In the genomic region with DNA sequence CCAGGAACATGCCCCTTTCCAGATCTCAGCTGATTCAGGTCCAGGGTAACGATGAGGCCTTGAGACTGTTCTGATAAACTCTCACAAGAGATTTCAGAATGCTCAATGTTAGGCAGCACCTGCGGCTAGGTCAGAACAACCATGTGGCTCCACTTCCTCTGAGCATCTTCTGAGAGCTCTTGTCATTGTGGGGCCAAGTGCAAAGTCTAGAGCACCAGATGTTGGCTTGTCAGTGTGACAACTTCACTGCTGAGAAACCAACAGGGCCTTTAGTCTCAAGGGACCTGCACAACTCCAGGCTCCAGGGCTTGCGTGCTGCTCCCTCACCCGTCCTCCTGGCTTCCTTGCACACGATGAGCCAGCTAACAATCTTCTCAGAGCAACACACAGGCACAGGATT, we compare ENCODE assay signal across 15 cellular contexts. TPM values are rescaled to one million over a fixed set of nuclear protein-coding genes. Genes with fewer than 3 reads are reported as not detected.
DNase-seq lines count a peak whose midpoint lies in the region; ATAC-seq and TF ChIP-seq lines count a peak whose summit lies in the region.
"Had no signal": no experiment of that assay in that cellular context is flagged by ENCODE, and none has a peak within 500 bp of the region (broad histone marks: within the 10 kb centered on the region; RNA-seq: fewer than 3 reads in every experiment).

No MANE protein-coding gene starts in this region.

- peak; percentile 55 for ATAC-seq in GM18520 (IDR thresholded peaks at IDR 0.05; ENCODE audit: unreplicated experiment)
- ATAC-seq in HG02610 (IDR thresholded peaks at IDR 0.05; ENCODE audit: unreplicated experiment), result peak; percentile 67
- ATAC-seq in right cardiac atrium, result no peak
- no peak for ATAC-seq in heart right ventricle
- ATAC-seq: Right ventricle myocardium inferior had no signal

- no peaks in the 10 kb centered on the region for H3K27me3 ChIP-seq in BLaER1
- H3K27me3 ChIP-seq in right cardiac atrium (ENCODE audit: control insufficient read depth, insufficient read depth), result no peaks in the 10 kb centered on the region
- no peaks in the 10 kb centered on the region for H3K27me3 ChIP-seq in heart right ventricle
- H3K27me3 ChIP-seq: esophagus squamous epithelium, tibial artery had no signal

- H3K36me3 ChIP-seq in BLaER1 (peaks cover 79% of the 10 kb centered on the region), heart right ventricle (peaks cover 0 to 96% (median 32%) of the 10 kb centered on the region in 9 donors)

- peak overlapping the region; percentile 43; the same call in 1 of the 2 replicates for H3K27ac ChIP-seq in BLaER1
- H3K27ac ChIP-seq in right cardiac atrium (ENCODE audit: low read length), result no peak overlapping the region
- no peak overlapping the region for H3K27ac ChIP-seq in heart right ventricle
- H3K27ac ChIP-seq: esophagus squamous epithelium, prostate gland, tibial artery had no signal

- WGBS in right cardiac atrium, result 90% methylated on average over 5 of the region's 5 CpGs
- WGBS in heart right ventricle, 2 donors, result 81 to 84% methylated on average over 5 of the region's 5 CpGs

- H3K4me1 ChIP-seq in BLaER1 (peaks cover 17% of the 10 kb centered on the region), right cardiac atrium (ENCODE audit: control insufficient read depth, insufficient read depth, low read length) (no peaks in the 10 kb centered on the region), heart right ventricle (peaks cover 0 to 22% (median 19%) of the 10 kb centered on the region in 9 donors)
- H3K4me1 ChIP-seq: prostate gland had no signal

- H4K20me1 ChIP-seq in BLaER1, result no peaks in the 10 kb centered on the region

- H3K9ac ChIP-seq in BLaER1, result no peak overlapping the region

- intact Hi-C loops in right cardiac atrium (cut with DNase I) (no loop called here), heart right ventricle (cut with DNase I) (no loop called here)

- no peak for TF ChIP-seq CTCF in heart right ventricle (IDR thresholded peaks at IDR 0.05)

- H3K9me3 ChIP-seq in BLaER1 (no peaks in the 10 kb centered on the region), right cardiac atrium (ENCODE audit: control insufficient read depth, low read length) (no peaks in the 10 kb centered on the region), heart right ventricle (no peaks in the 10 kb centered on the region)
- H3K9me3 ChIP-seq: esophagus squamous epithelium, prostate gland, tibial artery had no signal

- DNase-seq in NCI-H524 (lab: John Stamatoyannopoulos, UW), result peak; percentile 94 to 98
- DNase-seq in NCI-H2227 (lab: John Stamatoyannopoulos, UW; ENCODE audit: unreplicated experiment), result no peak
- DNase-seq in right cardiac atrium, result no peak
- DNase-seq in AG08395 (ENCODE audit: low spot score), result no peak
- DNase-seq in heart right ventricle, result no peak
- DNase-seq: activated CD4-positive, alpha-beta T cell treated with anti-CD3 and anti-CD28 coated beads, Interleukin-2, amount 50 U/mL, for 48 hours; esophagus squamous epithelium; hippocampal formation; T-helper 9 cell; tibial artery had no signal

- H3K4me3 ChIP-seq in BLaER1 (no peak overlapping the region), right cardiac atrium (ENCODE audit: low read length) (no peak overlapping the region), heart right ventricle (no peak overlapping the region)
- H3K4me3 ChIP-seq: esophagus squamous epithelium, prostate gland, tibial artery had no signal

- H3K4me2 ChIP-seq in BLaER1, result peak overlapping the region; percentile 39

RNA-seq across cellular contexts. Expression of a gene that starts 29.0 kb away (rescaled TPM):
- 10 to 100 TPM; 10.4 to 12.3 (median 11.7) TPM for total RNA-seq in right cardiac atrium
- polyA plus RNA-seq in right cardiac atrium, result 8.3 TPM
- 10 to 100 TPM in 2 of 10 donors, 1 to 10 TPM in 8; 6.5 to 12.6 (median 9.0) TPM for total RNA-seq in heart right ventricle
- 10 to 100 TPM in 1 of 2 donors, 1 to 10 TPM in 1; 6.3 to 15.4 TPM for polyA plus RNA-seq in heart right ventricle

RNA-seq across cellular contexts. Expression of a gene that starts 39.9 kb away (rescaled TPM):
- total RNA-seq in right cardiac atrium (10 to 100 TPM; 30.7 to 40.8 (median 37.3) TPM), heart right ventricle (10 to 100 TPM; 33.3 to 56.8 (median 40.7) TPM)
- polyA plus RNA-seq in right cardiac atrium (29.2 TPM), heart right ventricle (10 to 100 TPM; 29.3 to 32.7 TPM)

RNA-seq across cellular contexts. Expression of a gene that starts 40.2 kb away (rescaled TPM):
- total RNA-seq in right cardiac atrium, result 100 to 1,000 TPM; 138 to 154 (median 144) TPM
- polyA plus RNA-seq in right cardiac atrium, result 67.5 TPM
- total RNA-seq in heart right ventricle, result 100 to 1,000 TPM; 121 to 188 (median 163) TPM
- polyA plus RNA-seq in heart right ventricle, result 10 to 100 TPM; 45.4 to 71.4 TPM

RNA-seq across cellular contexts. Expression of a gene that starts 44.5 kb away (rescaled TPM):
- total RNA-seq in right cardiac atrium (10 to 100 TPM; 15.4 to 21.3 (median 19.9) TPM), heart right ventricle (10 to 100 TPM; 15.1 to 37.1 (median 20.9) TPM)
- polyA plus RNA-seq in right cardiac atrium (13.3 TPM), heart right ventricle (10 to 100 TPM in 1 of 2 donors, 1 to 10 TPM in 1; 8.0 to 10.8 TPM)

Comparison
In these comparisons a context has a peak if more than half of its experiments do, and no peak if none do; other contexts are left out.
1. ATAC-seq: peak in GM18520 (single experiment) and HG02610 (single experiment); none in right cardiac atrium (0 of 2) and heart right ventricle (0 of 8).
2. DNase-seq: peak in NCI-H524 (2 of 2); none in NCI-H2227 (single experiment), right cardiac atrium (0 of 3), AG08395 (single experiment) and heart right ventricle (0 of 2).